Comparison of ENCODE assay signal across 2 cellular contexts in the genomic region with DNA sequence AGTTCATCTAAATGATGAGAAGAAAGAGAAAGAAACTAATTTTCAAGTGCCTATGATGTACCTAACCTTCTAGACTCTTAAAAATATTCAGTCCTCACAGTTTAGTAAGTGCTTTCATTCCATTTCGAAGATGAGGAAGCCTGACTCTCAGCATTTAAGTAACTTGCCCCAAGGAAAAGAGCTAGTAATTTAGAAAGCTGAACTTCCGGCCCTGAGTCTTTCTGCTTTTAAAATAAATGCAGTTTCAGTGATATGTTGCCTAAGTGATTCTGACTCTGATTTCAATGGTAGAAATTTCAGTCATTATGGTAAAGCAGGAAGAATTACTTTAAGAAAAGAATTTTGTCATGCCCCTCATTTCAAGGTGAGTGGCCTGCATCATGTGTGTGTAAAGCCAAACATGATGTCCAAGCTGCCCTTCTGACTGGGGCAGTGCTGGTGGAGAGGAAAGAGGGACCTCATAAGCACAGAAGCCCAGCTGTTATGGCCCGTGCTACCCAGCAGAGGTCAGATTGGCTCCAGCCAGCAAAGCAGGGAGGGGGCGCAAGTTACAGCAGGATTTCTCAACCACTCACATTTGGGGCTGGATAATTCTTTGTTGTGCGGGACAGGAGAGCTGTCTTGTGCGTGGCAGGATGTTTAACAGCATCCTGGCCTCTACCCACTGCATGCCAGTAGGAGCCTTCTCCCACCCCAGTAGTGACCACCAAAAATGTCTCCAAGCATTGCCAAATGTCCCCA.
TF ChIP-seq lines count a peak whose summit lies in the region.

No MANE protein-coding gene starts in this region.

TF ChIP-seq in HEK293T, 16 proteins besides CTCF, POLR2A, EP300 and RAD21:
- TF ChIP-seq ELF4 (IDR thresholded peaks at IDR 0.05) (no peak), TARDBP (IDR thresholded peaks at IDR 0.05) (no peak)

TF ChIP-seq in GM12878, 131 proteins besides CTCF, POLR2A, EP300 and RAD21:
- TF ChIP-seq PAX8 (IDR thresholded peaks at IDR 0.05) (no peak), SMC3 (IDR thresholded peaks at IDR 0.05; ENCODE audit: borderline replicate concordance, low read length) (peak; percentile 37; the same call in 1 of the 2 replicates), ETV6 (conservative IDR thresholded peaks at IDR 0.05 in 1 of 2, IDR thresholded peaks at IDR 0.05 in 1 of 2; ENCODE audit: borderline replicate concordance in 1 of 2, low read depth in 1 of 2) (peak in 1 of 2 experiments; percentile 71; a peak in 1 of 4 replicates), BMI1 (IDR thresholded peaks at IDR 0.05; ENCODE audit: borderline replicate concordance) (no peak), SMARCA5 (IDR thresholded peaks at IDR 0.05) (0 out of 2 replicates have a peak, but pooled peaks have one; percentile 30), YY1 (IDR thresholded peaks at IDR 0.05; ENCODE audit: low read depth, low read length) (peak; percentile 11; the same call in 1 of the 2 replicates), POLR2AphosphoS2 (IDR thresholded peaks at IDR 0.05; ENCODE audit: low read depth, low read length) (no peak)
